ENCODE assay signal across 1 cellular context in the genomic region with DNA sequence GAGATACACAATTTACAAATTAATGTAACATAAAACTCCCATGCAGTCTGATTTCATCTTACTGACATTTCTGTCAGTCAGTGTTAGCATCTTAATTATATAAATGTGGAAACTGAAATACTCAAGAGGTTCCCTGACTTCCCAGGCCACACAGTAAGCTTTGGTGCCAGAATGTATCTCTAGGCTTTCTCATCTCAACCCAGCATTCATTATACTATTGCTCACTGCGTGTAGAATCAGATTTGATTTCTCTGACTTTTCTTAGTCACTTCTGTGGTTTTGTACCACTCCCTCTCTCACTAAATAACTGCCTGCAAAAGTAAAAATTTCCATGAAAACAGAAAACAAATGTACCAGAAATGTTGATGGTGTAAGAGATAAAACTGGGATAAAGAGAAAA.
TF ChIP-seq lines count a peak whose summit lies in the region.

No MANE protein-coding gene starts in this region.

TF ChIP-seq in SK-N-SH treated with all-trans-retinoic acid at 6 μM for 48 hours, 23 proteins besides CTCF, POLR2A, EP300 and RAD21:
- TF ChIP-seq, protein P1, sequence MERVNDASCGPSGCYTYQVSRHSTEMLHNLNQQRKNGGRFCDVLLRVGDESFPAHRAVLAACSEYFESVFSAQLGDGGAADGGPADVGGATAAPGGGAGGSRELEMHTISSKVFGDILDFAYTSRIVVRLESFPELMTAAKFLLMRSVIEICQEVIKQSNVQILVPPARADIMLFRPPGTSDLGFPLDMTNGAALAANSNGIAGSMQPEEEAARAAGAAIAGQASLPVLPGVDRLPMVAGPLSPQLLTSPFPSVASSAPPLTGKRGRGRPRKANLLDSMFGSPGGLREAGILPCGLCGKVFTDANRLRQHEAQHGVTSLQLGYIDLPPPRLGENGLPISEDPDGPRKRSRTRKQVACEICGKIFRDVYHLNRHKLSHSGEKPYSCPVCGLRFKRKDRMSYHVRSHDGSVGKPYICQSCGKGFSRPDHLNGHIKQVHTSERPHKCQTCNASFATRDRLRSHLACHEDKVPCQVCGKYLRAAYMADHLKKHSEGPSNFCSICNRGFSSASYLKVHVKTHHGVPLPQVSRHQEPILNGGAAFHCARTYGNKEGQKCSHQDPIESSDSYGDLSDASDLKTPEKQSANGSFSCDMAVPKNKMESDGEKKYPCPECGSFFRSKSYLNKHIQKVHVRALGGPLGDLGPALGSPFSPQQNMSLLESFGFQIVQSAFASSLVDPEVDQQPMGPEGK (CRISPR knock-in tag; IDR thresholded peaks at IDR 0.05; ENCODE audit: borderline replicate concordance), result no peak
- no peak for TF ChIP-seq GLIS3 (CRISPR knock-in tag; IDR thresholded peaks at IDR 0.05)
- no peak for TF ChIP-seq ZC3H10 (CRISPR knock-in tag; IDR thresholded peaks at IDR 0.05)
- TF ChIP-seq SNAI2 (CRISPR knock-in tag; IDR thresholded peaks at IDR 0.05), result no peak
- TF ChIP-seq PPARA (CRISPR knock-in tag; IDR thresholded peaks at IDR 0.05; ENCODE audit: borderline replicate concordance), result no peak
TF ChIP-seq in SK-N-SH treated with all-trans-retinoic acid at 6 μM for 48 hours: peak in this region for 0.
